In genomic region chr19:45467115-45467455, GRCh38 we compare ENCODE assay signal across 8 cellular contexts. TPM values are rescaled to one million over a fixed set of nuclear protein-coding genes. Genes with fewer than 3 reads are reported as not detected.
DNase-seq lines count a peak whose midpoint lies in the region; ATAC-seq, FAIRE-seq and TF ChIP-seq lines count a peak whose summit lies in the region.

No MANE protein-coding gene starts in this region.

- peak overlapping the region; percentile 43 for H3K27ac Mint-ChIP-seq in activated CD4-positive, alpha-beta T cell treated with anti-CD3 and anti-CD28 coated beads, Interleukin-2, amount 10 ng/mL, durations not matched to agents 7 days and 5 days
- H3K27ac Mint-ChIP-seq in activated T-helper 2 cell treated with anti-CD3 and anti-CD28 coated beads, Interferon-gamma antibody, Interleukin-2, Interleukin-4, amounts not matched to agents 10 μg/mL and 5 μg/mL and 100 μg/mL, durations not matched to agents 14 hours and 24 hours and 36 hours = peak overlapping the region; percentile 33
- H3K27ac Mint-ChIP-seq in immature natural killer cell = peak overlapping the region; percentile 97 to 99 (median 98)

- H3K27me3 ChIP-seq in thoracic aorta (replicated peaks; ENCODE audit: insufficient read depth) = no peaks in the 10 kb centered on the region

- CTCF ChIA-PET in activated CD4-positive, alpha-beta T cell treated with anti-CD3 and anti-CD28 coated beads, Interleukin-2, amount 10 ng/mL, durations not matched to agents 7 days and 5 days (lab: Charles Lee) = interaction anchor here (0.5 to 16.9 kb wide), 7 partner anchors 10 to 57 kb away, joined by 3 to 310 read pairs (median 8); no protein-coding TSS in a partner anchor

- H3K27me3 Mint-ChIP-seq in activated CD4-positive, alpha-beta T cell treated with anti-CD3 and anti-CD28 coated beads, Interleukin-2, amount 10 ng/mL, durations not matched to agents 7 days and 5 days = peaks cover 18% of the 10 kb centered on the region
- peaks cover 25% of the 10 kb centered on the region for H3K27me3 Mint-ChIP-seq in activated T-helper 2 cell treated with anti-CD3 and anti-CD28 coated beads, Interferon-gamma antibody, Interleukin-2, Interleukin-4, amounts not matched to agents 10 μg/mL and 5 μg/mL and 100 μg/mL, durations not matched to agents 14 hours and 24 hours and 36 hours (ENCODE audit: low read depth)
- H3K27me3 Mint-ChIP-seq in immature natural killer cell (ENCODE audit: low read depth in 3 of 3) = peaks cover 45 to 50% (median 47%) of the 10 kb centered on the region in 3 donors

- H3K4me3 Mint-ChIP-seq in activated CD4-positive, alpha-beta T cell treated with anti-CD3 and anti-CD28 coated beads, Interleukin-2, amount 10 ng/mL, durations not matched to agents 7 days and 5 days = peak overlapping the region; percentile 89
- H3K4me3 Mint-ChIP-seq in activated T-helper 2 cell treated with anti-CD3 and anti-CD28 coated beads, Interferon-gamma antibody, Interleukin-2, Interleukin-4, amounts not matched to agents 10 μg/mL and 5 μg/mL and 100 μg/mL, durations not matched to agents 14 hours and 24 hours and 36 hours (ENCODE audit: low read depth) = peak overlapping the region; percentile 86
- H3K4me3 Mint-ChIP-seq in immature natural killer cell = peak overlapping the region; percentile 92 to 93 (median 93)

- H3K36me3 ChIP-seq in thoracic aorta = no peaks in the 10 kb centered on the region

- FAIRE-seq in urothelium cell line (lab: Jason Lieb, UNC) = no peak

- H3K4me3 ChIP-seq in thoracic aorta = peak overlapping the region; percentile 90

- intact Hi-C loops in activated T-helper 2 cell treated with anti-CD3 and anti-CD28 coated beads, Interferon-gamma antibody, Interleukin-2, Interleukin-4, amounts not matched to agents 10 μg/mL and 5 μg/mL and 100 μg/mL, durations not matched to agents 14 hours and 24 hours and 36 hours (cut with micrococcal nuclease) = loop anchor here (1.0 to 5.0 kb wide), 2 partner anchors 16 to 375 kb away; partner anchors contain the start of gene PPP1R37
- intact Hi-C loops in head of caudate nucleus (cut with DNase I) = no loop called here

- no peaks in the 10 kb centered on the region for H3K9me3 ChIP-seq in thoracic aorta

- POLR2A ChIA-PET in activated CD4-positive, alpha-beta T cell treated with anti-CD3 and anti-CD28 coated beads, Interleukin-2, amount 10 ng/mL, durations not matched to agents 7 days and 5 days (lab: Charles Lee) = interaction anchor here (0.6 kb wide), 1 partner anchor 27 kb away, joined by 3 read pairs; no protein-coding TSS in a partner anchor

- ATAC-seq in thoracic aorta (ENCODE audit: insufficient number of reproducible peaks, low FRiP score, low read depth) (no peak), GM21717 (IDR thresholded peaks at IDR 0.05; ENCODE audit: unreplicated experiment) (no peak)

- DNase-seq in activated CD4-positive, alpha-beta T cell treated with anti-CD3 and anti-CD28 coated beads, Interleukin-2, amount 10 ng/mL, durations not matched to agents 7 days and 5 days = no peak
- no peak for DNase-seq in activated CD4-positive, alpha-beta T cell treated with anti-CD3 and anti-CD28 coated beads, Interleukin-2, amount 50 U/mL, for 1 hour
- DNase-seq in activated T-helper 2 cell treated with anti-CD3 and anti-CD28 coated beads, Interferon-gamma antibody, Interleukin-2, Interleukin-4, amounts not matched to agents 10 μg/mL and 5 μg/mL and 100 μg/mL, durations not matched to agents 14 hours and 24 hours and 36 hours (ENCODE audit: low spot score) = no peak
- no peak for DNase-seq in immature natural killer cell
- no peak for DNase-seq in thoracic aorta (ENCODE audit: low spot score)
- no peak for DNase-seq in urothelium cell line (ENCODE audit: low spot score)
- no peak for DNase-seq in head of caudate nucleus

- peaks cover 29% of the 10 kb centered on the region for H3K4me1 Mint-ChIP-seq in activated CD4-positive, alpha-beta T cell treated with anti-CD3 and anti-CD28 coated beads, Interleukin-2, amount 10 ng/mL, durations not matched to agents 7 days and 5 days
- peaks cover 16% of the 10 kb centered on the region for H3K4me1 Mint-ChIP-seq in activated T-helper 2 cell treated with anti-CD3 and anti-CD28 coated beads, Interferon-gamma antibody, Interleukin-2, Interleukin-4, amounts not matched to agents 10 μg/mL and 5 μg/mL and 100 μg/mL, durations not matched to agents 14 hours and 24 hours and 36 hours (ENCODE audit: low read depth)
- H3K4me1 Mint-ChIP-seq in immature natural killer cell = peaks cover 32% of the 10 kb centered on the region in 2 donors

- no peaks in the 10 kb centered on the region for H3K9me3 Mint-ChIP-seq in activated CD4-positive, alpha-beta T cell treated with anti-CD3 and anti-CD28 coated beads, Interleukin-2, amount 10 ng/mL, durations not matched to agents 7 days and 5 days
- H3K9me3 Mint-ChIP-seq in activated T-helper 2 cell treated with anti-CD3 and anti-CD28 coated beads, Interferon-gamma antibody, Interleukin-2, Interleukin-4, amounts not matched to agents 10 μg/mL and 5 μg/mL and 100 μg/mL, durations not matched to agents 14 hours and 24 hours and 36 hours = no peaks in the 10 kb centered on the region
- no peaks in the 10 kb centered on the region for H3K9me3 Mint-ChIP-seq in immature natural killer cell

- no peaks in the 10 kb centered on the region for H3K36me3 Mint-ChIP-seq in activated CD4-positive, alpha-beta T cell treated with anti-CD3 and anti-CD28 coated beads, Interleukin-2, amount 10 ng/mL, durations not matched to agents 7 days and 5 days (ENCODE audit: low read depth)
- H3K36me3 Mint-ChIP-seq in activated T-helper 2 cell treated with anti-CD3 and anti-CD28 coated beads, Interferon-gamma antibody, Interleukin-2, Interleukin-4, amounts not matched to agents 10 μg/mL and 5 μg/mL and 100 μg/mL, durations not matched to agents 14 hours and 24 hours and 36 hours (ENCODE audit: low read depth) = peaks cover 14% of the 10 kb centered on the region
- peaks cover 0 to 6% (median 0%) of the 10 kb centered on the region in 3 donors for H3K36me3 Mint-ChIP-seq in immature natural killer cell

- H3K4me1 ChIP-seq in thoracic aorta (ENCODE audit: control insufficient read depth in 1 of 2, low read depth in 2 of 2) = peaks cover 9 to 26% of the 10 kb centered on the region in 2 donors

- H3K27ac ChIP-seq in thoracic aorta = peak overlapping the region; percentile 97

- no peak for TF ChIP-seq CTCF in thoracic aorta (IDR thresholded peaks at IDR 0.05)

RNA-seq across cellular contexts. Expression of gene FOSB, which starts 0.7 kb away (rescaled TPM):
- 10 to 100 TPM; 36.0 to 43.9 TPM for total RNA-seq in activated CD4-positive, alpha-beta T cell treated with anti-CD3 and anti-CD28 coated beads, Interleukin-2, amount 10 ng/mL, durations not matched to agents 7 days and 5 days
- 10.2 and 10.9 TPM in 2 replicates for total RNA-seq in activated T-helper 2 cell treated with anti-CD3 and anti-CD28 coated beads, Interferon-gamma antibody, Interleukin-2, Interleukin-4, amounts not matched to agents 10 μg/mL and 5 μg/mL and 100 μg/mL, durations not matched to agents 14 hours and 24 hours and 36 hours
- polyA plus RNA-seq in immature natural killer cell = 10 to 100 TPM; 11.6 to 30.1 (median 11.6) TPM
- 100 to 1,000 TPM; 126 to 587 TPM for total RNA-seq in thoracic aorta

RNA-seq across cellular contexts. Expression of gene RTN2, which starts 29.8 kb away (rescaled TPM):
- 1 to 10 TPM; 1.8 to 2.0 TPM for total RNA-seq in activated CD4-positive, alpha-beta T cell treated with anti-CD3 and anti-CD28 coated beads, Interleukin-2, amount 10 ng/mL, durations not matched to agents 7 days and 5 days
- total RNA-seq in activated T-helper 2 cell treated with anti-CD3 and anti-CD28 coated beads, Interferon-gamma antibody, Interleukin-2, Interleukin-4, amounts not matched to agents 10 μg/mL and 5 μg/mL and 100 μg/mL, durations not matched to agents 14 hours and 24 hours and 36 hours = 4.0 and 8.1 TPM in 2 replicates
- under 1 TPM in 2 of 3 donors, not detected in 1; 0.48 to 0.80 TPM for polyA plus RNA-seq in immature natural killer cell
- total RNA-seq in thoracic aorta = 10 to 100 TPM; 16.0 to 22.6 TPM

RNA-seq across cellular contexts. Expression of gene PPM1N, which starts 31.2 kb away (rescaled TPM):
- 1 to 10 TPM in 1 of 2 experiments, under 1 TPM in 1; 0.82 to 1.1 TPM for total RNA-seq in activated CD4-positive, alpha-beta T cell treated with anti-CD3 and anti-CD28 coated beads, Interleukin-2, amount 10 ng/mL, durations not matched to agents 7 days and 5 days
- total RNA-seq in activated T-helper 2 cell treated with anti-CD3 and anti-CD28 coated beads, Interferon-gamma antibody, Interleukin-2, Interleukin-4, amounts not matched to agents 10 μg/mL and 5 μg/mL and 100 μg/mL, durations not matched to agents 14 hours and 24 hours and 36 hours = 2.5 and 3.1 TPM in 2 replicates
- polyA plus RNA-seq in immature natural killer cell = 1 to 10 TPM; 3.9 to 5.7 (median 4.0) TPM
- total RNA-seq in thoracic aorta = 1 to 10 TPM; 3.5 to 6.6 TPM

RNA-seq across cellular contexts. Expression of gene VASP, which starts 40.2 kb away (rescaled TPM):
- 100 to 1,000 TPM; 143 to 157 TPM for total RNA-seq in activated CD4-positive, alpha-beta T cell treated with anti-CD3 and anti-CD28 coated beads, Interleukin-2, amount 10 ng/mL, durations not matched to agents 7 days and 5 days
- total RNA-seq in activated T-helper 2 cell treated with anti-CD3 and anti-CD28 coated beads, Interferon-gamma antibody, Interleukin-2, Interleukin-4, amounts not matched to agents 10 μg/mL and 5 μg/mL and 100 μg/mL, durations not matched to agents 14 hours and 24 hours and 36 hours = 232 and 244 TPM in 2 replicates
- polyA plus RNA-seq in immature natural killer cell = 100 to 1,000 TPM in 1 of 3 donors, 10 to 100 TPM in 2; 91.2 to 126 (median 93.4) TPM
- 100 to 1,000 TPM; 208 to 287 TPM for total RNA-seq in thoracic aorta

RNA-seq across cellular contexts. Expression of gene ERCC1, which starts 43.4 kb away (rescaled TPM):
- total RNA-seq in activated CD4-positive, alpha-beta T cell treated with anti-CD3 and anti-CD28 coated beads, Interleukin-2, amount 10 ng/mL, durations not matched to agents 7 days and 5 days = 10 to 100 TPM; 59.9 to 66.1 TPM
- total RNA-seq in activated T-helper 2 cell treated with anti-CD3 and anti-CD28 coated beads, Interferon-gamma antibody, Interleukin-2, Interleukin-4, amounts not matched to agents 10 μg/mL and 5 μg/mL and 100 μg/mL, durations not matched to agents 14 hours and 24 hours and 36 hours = 114 and 118 TPM in 2 replicates
- polyA plus RNA-seq in immature natural killer cell = 10 to 100 TPM; 50.8 to 62.2 (median 54.5) TPM
- 100 to 1,000 TPM in 1 of 2 donors, 10 to 100 TPM in 1; 99.8 to 224 TPM for total RNA-seq in thoracic aorta

Comparison
In these comparisons a context has a peak if more than half of its experiments do, and no peak if none do; other contexts are left out.
1. H3K27ac Mint-ChIP-seq: peak in every context shown above with its lines; median percentile 98 in immature natural killer cell; 43 in activated CD4-positive, alpha-beta T cell treated with anti-CD3 and anti-CD28 coated beads, Interleukin-2, amount 10 ng/mL, durations not matched to agents 7 days and 5 days; 33 in activated T-helper 2 cell treated with anti-CD3 and anti-CD28 coated beads, Interferon-gamma antibody, Interleukin-2, Interleukin-4, amounts not matched to agents 10 μg/mL and 5 μg/mL and 100 μg/mL, durations not matched to agents 14 hours and 24 hours and 36 hours.